In the genomic region with DNA sequence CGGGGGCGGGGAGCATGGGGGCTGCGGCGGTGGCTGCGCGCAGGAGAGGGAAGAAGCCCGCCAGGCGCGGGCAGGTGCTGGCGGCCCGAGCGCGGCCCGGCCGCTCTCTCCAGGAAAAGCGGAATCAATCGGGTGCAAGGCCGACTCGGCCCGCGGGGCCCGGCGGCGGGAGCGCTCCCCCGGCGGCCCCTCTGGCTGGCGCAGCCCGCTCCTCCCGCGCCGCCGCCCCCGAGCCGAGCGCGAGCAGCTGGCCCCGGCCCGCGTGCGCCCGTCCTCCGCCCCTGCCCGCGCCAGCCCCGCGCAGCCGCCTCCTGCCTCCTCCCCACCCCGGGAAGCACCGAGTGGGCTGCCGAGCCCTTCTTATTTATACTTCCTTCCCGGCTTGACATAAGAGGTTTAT, we compare ENCODE assay signal across 1 cellular context.
TF ChIP-seq lines count a peak whose summit lies in the region.

A gene with protein sequence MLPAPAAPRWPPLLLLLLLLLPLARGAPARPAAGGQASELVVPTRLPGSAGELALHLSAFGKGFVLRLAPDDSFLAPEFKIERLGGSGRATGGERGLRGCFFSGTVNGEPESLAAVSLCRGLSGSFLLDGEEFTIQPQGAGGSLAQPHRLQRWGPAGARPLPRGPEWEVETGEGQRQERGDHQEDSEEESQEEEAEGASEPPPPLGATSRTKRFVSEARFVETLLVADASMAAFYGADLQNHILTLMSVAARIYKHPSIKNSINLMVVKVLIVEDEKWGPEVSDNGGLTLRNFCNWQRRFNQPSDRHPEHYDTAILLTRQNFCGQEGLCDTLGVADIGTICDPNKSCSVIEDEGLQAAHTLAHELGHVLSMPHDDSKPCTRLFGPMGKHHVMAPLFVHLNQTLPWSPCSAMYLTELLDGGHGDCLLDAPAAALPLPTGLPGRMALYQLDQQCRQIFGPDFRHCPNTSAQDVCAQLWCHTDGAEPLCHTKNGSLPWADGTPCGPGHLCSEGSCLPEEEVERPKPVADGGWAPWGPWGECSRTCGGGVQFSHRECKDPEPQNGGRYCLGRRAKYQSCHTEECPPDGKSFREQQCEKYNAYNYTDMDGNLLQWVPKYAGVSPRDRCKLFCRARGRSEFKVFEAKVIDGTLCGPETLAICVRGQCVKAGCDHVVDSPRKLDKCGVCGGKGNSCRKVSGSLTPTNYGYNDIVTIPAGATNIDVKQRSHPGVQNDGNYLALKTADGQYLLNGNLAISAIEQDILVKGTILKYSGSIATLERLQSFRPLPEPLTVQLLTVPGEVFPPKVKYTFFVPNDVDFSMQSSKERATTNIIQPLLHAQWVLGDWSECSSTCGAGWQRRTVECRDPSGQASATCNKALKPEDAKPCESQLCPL (minus strand): TSS at position 339 of the 400 bp plus-strand sequence. CDS start 323 bp downstream, at position 16.

TF ChIP-seq in HepG2, 621 proteins besides CTCF, POLR2A, EP300 and RAD21 (continued from another document):
- no peak for TF ChIP-seq AGO2 (optimal IDR thresholded peaks at IDR 0.05; ENCODE audit: low read depth, low read length)
